ENCODE assay signal across 8 cellular contexts in the genomic region with DNA sequence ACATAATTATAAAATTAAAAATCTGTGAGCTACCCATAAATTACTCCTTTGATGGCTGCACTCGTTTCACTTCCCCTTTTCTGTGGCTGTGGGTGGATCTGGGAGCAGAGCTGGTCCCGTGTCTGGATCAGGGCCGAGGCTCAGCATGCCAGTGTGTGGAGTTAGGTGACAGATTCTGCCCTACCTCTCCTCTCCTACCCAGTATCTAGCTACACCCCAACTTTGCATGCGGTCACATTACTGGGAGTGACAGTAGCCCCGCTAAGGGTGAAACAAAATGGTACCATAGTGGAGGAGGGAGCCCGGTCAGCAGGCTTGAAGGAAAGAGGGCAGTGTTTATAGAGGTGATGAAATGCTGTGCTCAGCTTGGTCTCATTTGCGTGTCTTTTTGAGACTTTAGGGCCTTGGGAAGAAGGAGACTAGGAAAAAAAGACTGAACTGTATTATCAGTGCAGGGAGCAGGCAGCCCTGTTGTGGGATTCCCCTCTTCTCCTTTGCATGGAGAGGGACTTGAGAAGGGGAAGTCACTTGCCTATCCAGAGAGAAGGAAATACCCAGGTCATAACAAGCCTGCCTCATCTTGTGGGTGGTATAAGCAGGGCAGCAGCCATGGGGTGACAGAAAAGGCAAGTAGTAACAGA. TPM values are rescaled to one million over a fixed set of nuclear protein-coding genes. Genes with fewer than 3 reads are reported as not detected.
DNase-seq lines count a peak whose midpoint lies in the region; ATAC-seq and TF ChIP-seq lines count a peak whose summit lies in the region.

No MANE protein-coding gene starts in this region.

- no peaks in the 10 kb centered on the region for H3K79me2 ChIP-seq in Karpas-422 (ENCODE audit: low read length)

- H3K9me2 ChIP-seq in Karpas-422 (replicated peaks; ENCODE audit: insufficient read depth, low read length): no peaks in the 10 kb centered on the region

- no peak overlapping the region for H2AFZ ChIP-seq in Karpas-422 (ENCODE audit: low read length)

- DNase-seq in Karpas-422 (peak; percentile 45), mucosa of descending colon (peak in 1 of 3 donors; percentile 35), hepatic stellate cell (ENCODE audit: low spot score) (no peak)
- DNase-seq in activated CD4-positive, alpha-beta T cell treated with anti-CD3 and anti-CD28 coated beads for 48 hours: no peak
- no peak for DNase-seq in NK-92 treated with Interleukin-12 subunit alpha and Interleukin-12 subunit beta, amount 100 ng/mL, for 24 hours (lab: John Stamatoyannopoulos, UW)
- DNase-seq in stimulated activated CD4-positive, alpha-beta T cell treated with anti-CD3 and anti-CD28 coated beads, Interleukin-4, amount 100 ng/mL, for 1 hour: no peak

- H3K36me3 ChIP-seq in Karpas-422 (ENCODE audit: insufficient read depth, low read length) (no peaks in the 10 kb centered on the region), mucosa of descending colon (ENCODE audit: low read depth) (no peaks in the 10 kb centered on the region)

- H3K9ac ChIP-seq in Karpas-422 (ENCODE audit: low read length): no peak overlapping the region

- ATAC-seq in GM18508 (IDR thresholded peaks at IDR 0.05; ENCODE audit: insufficient read depth, unreplicated experiment) (peak; percentile 41), GM21619 (IDR thresholded peaks at IDR 0.05; ENCODE audit: unreplicated experiment) (peak; percentile 36), mucosa of descending colon (peak; percentile 59)

- intact Hi-C loops in mucosa of descending colon (cut with DNase I, micrococcal nuclease): no loop called here

- no peaks in the 10 kb centered on the region for H4K20me1 ChIP-seq in Karpas-422 (ENCODE audit: insufficient read depth, low read depth, low read length)

- no peaks in the 10 kb centered on the region for H3K27me3 ChIP-seq in Karpas-422 (ENCODE audit: low read length)

- no peak for TF ChIP-seq CTCF in mucosa of descending colon (IDR thresholded peaks at IDR 0.05)

- H3K4me1 ChIP-seq in Karpas-422 (ENCODE audit: low read length): peaks cover 5% of the 10 kb centered on the region
- no peaks in the 10 kb centered on the region for H3K4me1 ChIP-seq in mucosa of descending colon (ENCODE audit: low read depth)

- H3K9me3 ChIP-seq in Karpas-422 (ENCODE audit: low read length): no peaks in the 10 kb centered on the region
- H3K9me3 ChIP-seq in mucosa of descending colon: no peaks in the 10 kb centered on the region

- no peak overlapping the region for H3K27ac ChIP-seq in Karpas-422 (ENCODE audit: low read length)

- no peak overlapping the region for H3K4me2 ChIP-seq in Karpas-422 (ENCODE audit: low read depth, low read length, poor library complexity, severe bottlenecking)

- H3K4me3 ChIP-seq in Karpas-422 (ENCODE audit: low read length): no peak overlapping the region
- H3K4me3 ChIP-seq in mucosa of descending colon: no peak overlapping the region

RNA-seq across cellular contexts. Expression of a gene that starts 48.4 kb away (rescaled TPM):
- 0.41 TPM in 1 of 2 replicates, not detected in the other for total RNA-seq in Karpas-422 (2014; rRNA removed; shearing (Covaris generic); ENCODE audit: low replicate concordance)
- total RNA-seq in mucosa of descending colon: 10 to 100 TPM in 1 of 3 donors, 1 to 10 TPM in 2; 3.0 to 66.6 (median 8.1) TPM
